ENCODE assay signal across 24 cellular contexts in the genomic region with DNA sequence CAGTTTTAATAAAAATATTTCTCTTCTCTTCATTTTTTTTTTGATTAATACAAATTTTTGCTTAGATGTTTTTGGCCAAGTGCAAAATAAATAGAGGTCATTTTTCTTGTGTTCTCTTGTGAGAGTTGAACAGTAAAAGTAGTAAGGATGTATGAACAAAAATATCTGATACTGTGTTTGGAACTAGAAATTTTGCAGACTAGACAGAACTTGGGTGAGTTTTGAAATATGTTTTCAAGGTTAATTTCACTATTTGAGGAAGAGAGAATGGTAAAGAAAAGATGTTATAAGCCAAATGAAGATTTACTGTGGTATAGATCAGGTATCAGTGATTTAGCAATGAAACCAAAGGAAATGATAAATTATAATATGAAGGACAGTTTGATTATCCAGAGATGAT.
"Had no signal": no experiment of that assay in that cellular context is flagged by ENCODE, and none has a peak within 500 bp of the region (broad histone marks: within the 10 kb centered on the region; RNA-seq: fewer than 3 reads in every experiment).

No MANE protein-coding gene starts in this region.

- H3K9me3 Mint-ChIP-seq: activated B cell treated with CpG ODN at 0.5 μM for 24 hours; activated CD4-positive, alpha-beta T cell treated with anti-CD3 and anti-CD28 coated beads, Interleukin-2, amount 10 ng/mL, durations not matched to agents 24 days and 14 days; activated T-helper 1 cell treated with anti-CD3 and anti-CD28 coated beads, Interleukin-12 subunit alpha, Interleukin-12 subunit beta, Interleukin-2, Interleukin-4 antibody, amounts not matched to agents 30 ng/mL and 10 ng/mL and 1 ng/mL, durations not matched to agents 14 hours and 24 hours and 36 hours had no signal

- H3K27me3 ChIP-seq: ascending aorta, body of pancreas, Peyer's patch had no signal

- DNase-seq: activated B cell treated with CpG ODN at 0.5 μM for 24 hours; activated CD4-positive, alpha-beta T cell treated with anti-CD3 and anti-CD28 coated beads for 1 hour; activated CD4-positive, alpha-beta T cell treated with anti-CD3 and anti-CD28 coated beads, Interleukin-2, amount 10 ng/mL, durations not matched to agents 24 days and 14 days; activated CD4-positive, alpha-beta T cell treated with anti-CD3 and anti-CD28 coated beads, Interleukin-2, amount 50 U/mL, for 48 hours; activated CD8-positive, alpha-beta memory T cell treated with anti-CD3 and anti-CD28 coated beads, Interleukin-2, amount 10 ng/mL, durations not matched to agents 7 days and 5 days; activated effector memory CD4-positive, alpha-beta T cell treated with Interleukin-2 at 50 U/mL for 16 hours; activated naive CD4-positive, alpha-beta T cell; activated T-cell treated with anti-CD3 and anti-CD28 coated beads, Interleukin-2, amount 50 U/mL, for 24 hours; body of pancreas; central memory CD4-positive, alpha-beta T cell; Karpas-422; NCI-H1105; NCI-H1436; NCI-H1694 treated with DMSO at 0.1 percent for 48 hours; NCI-H2081; NCI-H524; Peyer's patch; Right ventricle myocardium superior; T-helper 2 cell; T1000 had no signal

- H3K4me3 ChIP-seq: ascending aorta, body of pancreas, Peyer's patch had no signal

- H3K27ac ChIP-seq: ascending aorta, body of pancreas, Peyer's patch, RWPE1 had no signal

- H3K27ac Mint-ChIP-seq: activated B cell treated with CpG ODN at 0.5 μM for 24 hours; activated CD4-positive, alpha-beta T cell treated with anti-CD3 and anti-CD28 coated beads, Interleukin-2, amount 10 ng/mL, durations not matched to agents 24 days and 14 days; activated CD8-positive, alpha-beta memory T cell treated with anti-CD3 and anti-CD28 coated beads, Interleukin-2, amount 10 ng/mL, durations not matched to agents 7 days and 5 days; activated naive CD4-positive, alpha-beta T cell treated with anti-CD3 and anti-CD28 coated beads, Interleukin-2, amount 50 U/mL, for 24 hours; activated T-cell treated with anti-CD3 and anti-CD28 coated beads, Interleukin-2, amount 50 U/mL, for 24 hours; activated T-helper 1 cell treated with anti-CD3 and anti-CD28 coated beads, Interleukin-12 subunit alpha, Interleukin-12 subunit beta, Interleukin-2, Interleukin-4 antibody, amounts not matched to agents 30 ng/mL and 10 ng/mL and 1 ng/mL, durations not matched to agents 14 hours and 24 hours and 36 hours had no signal

- H3K36me3 ChIP-seq: ascending aorta, Peyer's patch had no signal

- H3K4me1 Mint-ChIP-seq: activated B cell treated with CpG ODN at 0.5 μM for 24 hours; activated CD4-positive, alpha-beta T cell treated with anti-CD3 and anti-CD28 coated beads, Interleukin-2, amount 10 ng/mL, durations not matched to agents 24 days and 14 days; activated CD8-positive, alpha-beta memory T cell treated with anti-CD3 and anti-CD28 coated beads, Interleukin-2, amount 10 ng/mL, durations not matched to agents 7 days and 5 days; activated naive CD4-positive, alpha-beta T cell treated with anti-CD3 and anti-CD28 coated beads, Interleukin-2, amount 50 U/mL, for 24 hours had no signal

- ATAC-seq: activated CD8-positive, alpha-beta memory T cell treated with anti-CD3 and anti-CD28 coated beads, Interleukin-2, amount 10 ng/mL, durations not matched to agents 7 days and 5 days; body of pancreas had no signal

- H3K9me3 ChIP-seq: ascending aorta, body of pancreas, Peyer's patch had no signal

- H3K27me3 Mint-ChIP-seq: activated B cell treated with CpG ODN at 0.5 μM for 24 hours; activated CD4-positive, alpha-beta T cell treated with anti-CD3 and anti-CD28 coated beads, Interleukin-2, amount 10 ng/mL, durations not matched to agents 24 days and 14 days; activated CD8-positive, alpha-beta memory T cell treated with anti-CD3 and anti-CD28 coated beads, Interleukin-2, amount 10 ng/mL, durations not matched to agents 7 days and 5 days; activated naive CD4-positive, alpha-beta T cell treated with anti-CD3 and anti-CD28 coated beads, Interleukin-2, amount 50 U/mL, for 24 hours; activated T-cell treated with anti-CD3 and anti-CD28 coated beads, Interleukin-2, amount 50 U/mL, for 24 hours had no signal

- H3K4me3 Mint-ChIP-seq: activated B cell treated with CpG ODN at 0.5 μM for 24 hours; activated CD4-positive, alpha-beta T cell treated with anti-CD3 and anti-CD28 coated beads, Interleukin-2, amount 10 ng/mL, durations not matched to agents 24 days and 14 days; activated CD8-positive, alpha-beta memory T cell treated with anti-CD3 and anti-CD28 coated beads, Interleukin-2, amount 10 ng/mL, durations not matched to agents 7 days and 5 days; activated naive CD4-positive, alpha-beta T cell treated with anti-CD3 and anti-CD28 coated beads, Interleukin-2, amount 50 U/mL, for 24 hours; activated T-cell treated with anti-CD3 and anti-CD28 coated beads, Interleukin-2, amount 50 U/mL, for 24 hours; activated T-helper 1 cell treated with anti-CD3 and anti-CD28 coated beads, Interleukin-12 subunit alpha, Interleukin-12 subunit beta, Interleukin-2, Interleukin-4 antibody, amounts not matched to agents 30 ng/mL and 10 ng/mL and 1 ng/mL, durations not matched to agents 14 hours and 24 hours and 36 hours had no signal

- H3K36me3 Mint-ChIP-seq: activated CD8-positive, alpha-beta memory T cell treated with anti-CD3 and anti-CD28 coated beads, Interleukin-2, amount 10 ng/mL, durations not matched to agents 7 days and 5 days; activated naive CD4-positive, alpha-beta T cell treated with anti-CD3 and anti-CD28 coated beads, Interleukin-2, amount 50 U/mL, for 24 hours had no signal
